In the genomic region with DNA sequence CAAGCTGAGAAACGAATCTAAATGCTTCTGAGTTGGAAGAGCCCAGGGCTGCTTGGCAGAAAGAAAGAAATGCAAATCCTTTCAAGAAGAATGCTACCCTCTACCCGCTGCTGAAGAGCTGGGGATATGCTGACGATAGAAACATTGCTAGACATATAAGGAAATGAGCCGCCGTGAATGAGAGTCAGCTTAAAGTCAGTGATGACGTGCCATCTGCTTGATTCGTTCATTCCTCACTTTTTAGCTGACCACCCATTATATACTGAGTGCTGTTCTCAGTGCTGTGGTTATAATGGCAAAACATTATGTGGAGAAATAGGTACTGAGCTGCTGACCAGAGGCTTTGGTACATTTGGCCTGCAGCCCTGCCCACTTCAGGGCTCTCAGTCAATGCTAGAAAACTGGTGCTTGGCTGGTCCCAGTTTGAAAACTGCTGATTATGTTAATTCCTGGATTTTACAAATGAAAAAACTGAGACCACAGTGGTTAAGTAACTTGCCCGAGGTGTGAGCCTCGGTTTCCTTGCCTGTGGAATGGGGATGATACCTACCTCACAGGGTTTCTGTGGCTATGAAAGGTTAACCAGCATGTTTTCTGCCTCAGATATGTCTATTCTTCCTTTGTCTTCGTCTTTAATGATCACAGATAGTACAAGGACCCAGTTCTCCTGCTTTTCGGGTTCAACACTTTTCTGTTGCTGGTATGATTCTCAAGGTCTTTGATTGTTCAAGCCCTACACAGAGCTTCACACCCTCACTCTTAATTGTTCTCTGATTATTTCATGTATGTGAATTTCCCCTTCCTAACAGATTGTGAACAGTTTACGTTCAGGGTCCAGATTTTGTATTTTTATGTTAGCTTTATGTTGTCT, we compare ENCODE assay signal across 1 cellular context.
TF ChIP-seq lines count a peak whose summit lies in the region.

No MANE protein-coding gene starts in this region.

TF ChIP-seq in K562, 482 proteins besides CTCF, POLR2A, EP300 and RAD21 (continued from another document):
- no peak for TF ChIP-seq FOXO4 (CRISPR knock-in tag; IDR thresholded peaks at IDR 0.05)
